Comparison of ENCODE assay signal across 8 cellular contexts in genomic region chr11:12724301-12725046, GRCh38. TPM values are rescaled to one million over a fixed set of nuclear protein-coding genes. Genes with fewer than 3 reads are reported as not detected.
DNase-seq lines count a peak whose midpoint lies in the region; ATAC-seq lines count a peak whose summit lies in the region.

No MANE protein-coding gene starts in this region.

- H3K9ac ChIP-seq in rectal smooth muscle tissue (ENCODE audit: low read length), result no peak overlapping the region
- H3K9ac ChIP-seq in Karpas-422 (ENCODE audit: low read length), result no peak overlapping the region

- no peak for ATAC-seq in GM19328 (IDR thresholded peaks at IDR 0.05; ENCODE audit: unreplicated experiment)
- ATAC-seq in HG02973 (IDR thresholded peaks at IDR 0.05; ENCODE audit: unreplicated experiment), result no peak

- no peak overlapping the region for H3K4me2 ChIP-seq in Karpas-422 (ENCODE audit: low read depth, low read length, poor library complexity, severe bottlenecking)

- H3K4me3 ChIP-seq in rectal smooth muscle tissue (ENCODE audit: low read length) (peak overlapping the region; percentile 17), Karpas-422 (ENCODE audit: low read length) (no peak overlapping the region)

- H3K36me3 ChIP-seq in rectal smooth muscle tissue (ENCODE audit: control insufficient read depth, insufficient read depth, low read length), result no peaks in the 10 kb centered on the region
- H3K36me3 ChIP-seq in Karpas-422 (ENCODE audit: insufficient read depth, low read length), result no peaks in the 10 kb centered on the region

- no peaks in the 10 kb centered on the region for H3K9me2 ChIP-seq in Karpas-422 (replicated peaks; ENCODE audit: insufficient read depth, low read length)

- H4K20me1 ChIP-seq in Karpas-422 (ENCODE audit: insufficient read depth, low read depth, low read length), result no peaks in the 10 kb centered on the region

- H3K4me1 ChIP-seq in rectal smooth muscle tissue (ENCODE audit: control insufficient read depth, insufficient read depth, low read length), result peaks cover 40% of the 10 kb centered on the region
- H3K4me1 ChIP-seq in Karpas-422 (ENCODE audit: low read length), result no peaks in the 10 kb centered on the region

- DNase-seq in AG08396 (ENCODE audit: low spot score) (peak; percentile 53), KBM-7 (peak; percentile 12), SK-MEL-5 (ENCODE audit: low read depth, low spot score) (peak; percentile 94), glomerular endothelial cell (ENCODE audit: extremely low read depth, low read depth, low spot score) (peak; percentile 92), Karpas-422 (no peak)

- H2AFZ ChIP-seq in Karpas-422 (ENCODE audit: low read length), result no peak overlapping the region

- H3K9me3 ChIP-seq in Karpas-422 (ENCODE audit: low read length), result no peaks in the 10 kb centered on the region

- in situ Hi-C loops in KBM-7 (cut with MboI; ENCODE audit: low pct_unique_long_range_greater_than_20kb, low sequenced_read_pairs) (no loop called here), SK-MEL-5 (cut with HindIII; ENCODE audit: low pct_unique_long_range_greater_than_20kb, low sequenced_read_pairs) (no loop called here)

- no peaks in the 10 kb centered on the region for H3K79me2 ChIP-seq in Karpas-422 (ENCODE audit: low read length)

- H3K27me3 ChIP-seq in rectal smooth muscle tissue (ENCODE audit: control insufficient read depth, insufficient read depth, low read length) (no peaks in the 10 kb centered on the region), Karpas-422 (ENCODE audit: low read length) (no peaks in the 10 kb centered on the region)

- H3K27ac ChIP-seq in rectal smooth muscle tissue (ENCODE audit: low read depth, low read length) (peak overlapping the region; percentile 80), Karpas-422 (ENCODE audit: low read length) (no peak overlapping the region)

RNA-seq across cellular contexts. Expression of gene TEAD1, which starts 50.3 kb away (rescaled TPM):
- total RNA-seq in SK-MEL-5 (2014; rRNA removed; shearing (Covaris generic)), result 55.0 and 68.3 TPM in 2 replicates
- 49.8 and 88.0 TPM in 2 replicates for polyA plus RNA-seq in SK-MEL-5 (2015; cell fraction: cytosol; rRNA removed)
- 94.9 and 147 TPM in 2 replicates for polyA plus RNA-seq in SK-MEL-5 (2015; cell fraction: nucleus; rRNA removed)
- 34.1 and 55.5 TPM in 2 replicates for total RNA-seq in glomerular endothelial cell
- 0.18 TPM in 1 of 2 replicates, not detected in the other for total RNA-seq in Karpas-422 (2014; rRNA removed; shearing (Covaris generic); ENCODE audit: low replicate concordance)

Comparison
In these comparisons a context has a peak if more than half of its experiments do, and no peak if none do; other contexts are left out.
1. RNA of gene TEAD1, which starts 50.3 kb away (total RNA-seq): 34.1 to 55.5 TPM in glomerular endothelial cell and 55.0 to 68.3 TPM in SK-MEL-5; 0.18 TPM in Karpas-422; every median in the first group is over 10 times any median in the second.